9 cellular contexts compared by ENCODE assay signal in the genomic region with DNA sequence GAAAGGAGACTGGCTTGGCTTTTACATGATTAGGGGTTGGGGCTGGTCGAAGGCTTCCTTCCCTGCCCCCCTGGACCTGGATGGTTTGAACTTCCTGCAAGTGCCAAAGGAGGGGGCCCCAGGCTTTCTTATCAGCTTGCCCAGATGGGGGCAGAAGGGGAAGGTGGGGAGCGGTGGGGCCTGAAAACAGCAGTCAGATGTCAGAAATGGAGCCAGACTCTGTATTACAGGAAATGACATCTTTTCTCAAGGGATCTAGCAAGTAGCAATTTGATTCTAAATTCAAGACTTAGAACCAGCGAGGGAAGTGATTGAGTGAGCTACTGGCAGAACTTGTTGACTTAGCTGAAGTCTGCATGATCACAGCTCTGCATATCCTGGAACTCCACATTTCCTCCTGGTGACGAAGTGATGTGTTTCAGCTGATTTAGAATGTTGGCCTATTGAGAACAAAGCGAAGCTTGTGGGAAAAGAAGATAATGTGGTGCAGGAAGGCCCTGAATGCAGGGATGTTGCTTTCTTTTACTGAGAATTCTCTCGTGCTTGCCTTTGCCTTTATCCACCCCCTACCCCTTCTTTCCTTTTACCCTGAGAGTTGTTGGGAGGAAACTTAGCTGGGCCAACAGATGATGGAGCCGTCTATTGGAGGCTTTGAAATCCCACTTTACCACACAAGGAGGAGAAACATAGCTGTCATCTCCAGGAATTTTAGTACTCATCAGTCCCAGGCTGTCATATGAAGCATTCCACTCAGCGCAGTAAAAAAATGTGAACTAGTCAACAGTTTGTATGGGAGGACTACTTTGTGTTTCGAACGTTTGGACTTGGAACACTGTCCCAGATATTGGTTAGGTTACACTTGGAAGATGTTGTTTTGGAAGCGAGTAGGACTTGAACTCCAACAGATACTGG. TPM values are rescaled to one million over a fixed set of nuclear protein-coding genes. Genes with fewer than 3 reads are reported as not detected.
DNase-seq lines count a peak whose midpoint lies in the region; ATAC-seq and TF ChIP-seq lines count a peak whose summit lies in the region.
"Had no signal": no experiment of that assay in that cellular context is flagged by ENCODE, and none has a peak within 500 bp of the region (broad histone marks: within the 10 kb centered on the region; RNA-seq: fewer than 3 reads in every experiment).

No MANE protein-coding gene starts in this region.

- H3K9me3 ChIP-seq in thoracic aorta = no peaks in the 10 kb centered on the region

- H3K36me3 ChIP-seq in thoracic aorta = no peaks in the 10 kb centered on the region

- DNase-seq in CD1c-positive myeloid dendritic cell (ENCODE audit: extremely low spot score) (peak; percentile 32), left kidney (ENCODE audit: low read depth, low spot score) (peak; percentile 70), thoracic aorta (ENCODE audit: low spot score) (no peak), DMS114 treated with DMSO at 0.1 percent for 48 hours (lab: John Stamatoyannopoulos, UW; ENCODE audit: unreplicated experiment) (no peak), NCI-H2081 treated with DMSO at 0.1 percent for 48 hours (lab: John Stamatoyannopoulos, UW) (no peak)

- ATAC-seq in GM19328 (IDR thresholded peaks at IDR 0.05; ENCODE audit: unreplicated experiment) (peak; percentile 63), HG03378 (IDR thresholded peaks at IDR 0.05; ENCODE audit: unreplicated experiment) (peak; percentile 89), thoracic aorta (ENCODE audit: insufficient number of reproducible peaks, low FRiP score, low read depth) (peak; percentile 89)

- peaks cover 17 to 26% of the 10 kb centered on the region in 2 donors for H3K4me1 ChIP-seq in thoracic aorta (ENCODE audit: control insufficient read depth in 1 of 2, low read depth in 2 of 2)

- no peaks in the 10 kb centered on the region for H3K27me3 ChIP-seq in thoracic aorta (replicated peaks; ENCODE audit: insufficient read depth)

- TF ChIP-seq CTCF in thoracic aorta (IDR thresholded peaks at IDR 0.05) = peak; percentile 13

- 33 to 57% (median 36%) methylated on average over 11 of the region's 11 CpGs for WGBS in adipose tissue, 3 donors

- H3K4me3 ChIP-seq in thoracic aorta = no peak overlapping the region

- H3K27ac ChIP-seq in adipose tissue (ENCODE audit: low read depth, low read length) (peak overlapping the region; percentile 72), thoracic aorta (peak overlapping the region; percentile 60 to 63)
- H3K27ac ChIP-seq: HL-60 had no signal

RNA-seq across cellular contexts. Expression of gene CCNY, which starts 43.2 kb away (rescaled TPM):
- polyA plus RNA-seq in adipose tissue = 10 to 100 TPM; 14.0 to 38.6 (median 24.6) TPM
- 10 to 100 TPM; 40.1 to 84.6 TPM for total RNA-seq in thoracic aorta

Comparison
In these comparisons a context has a peak if more than half of its experiments do, and no peak if none do; other contexts are left out.
1. DNase-seq: peak in CD1c-positive myeloid dendritic cell (single experiment) and left kidney (single experiment); none in thoracic aorta (single experiment), DMS114 treated with DMSO at 0.1 percent for 48 hours (single experiment) and NCI-H2081 treated with DMSO at 0.1 percent for 48 hours (single experiment).
2. Peak in every context shown above with its lines, with median percentiles within 50 percentile points of each other: ATAC-seq.